33 cellular contexts compared by ENCODE assay signal in genomic region chr16:52071101-52071500, GRCh38.
"Had no signal": no experiment of that assay in that cellular context is flagged by ENCODE, and none has a peak within 500 bp of the region (broad histone marks: within the 10 kb centered on the region; RNA-seq: fewer than 3 reads in every experiment).

No MANE protein-coding gene starts in this region.

- H3K4me3 Mint-ChIP-seq: activated CD4-positive, alpha-beta T cell treated with anti-CD3 and anti-CD28 coated beads for 36 hours; activated CD8-positive, alpha-beta memory T cell treated with anti-CD3 and anti-CD28 coated beads, Interleukin-2, amount 10 ng/mL, durations not matched to agents 7 days and 5 days; activated CD8-positive, alpha-beta T cell treated with anti-CD3 and anti-CD28 coated beads, Interleukin-2, amount 10 ng/mL, durations not matched to agents 7 days and 5 days; activated naive CD4-positive, alpha-beta T cell treated with anti-CD3 and anti-CD28 coated beads for 36 hours; activated naive CD4-positive, alpha-beta T cell treated with anti-CD3 and anti-CD28 coated beads, Interleukin-2, amount 50 U/mL, for 24 hours; activated naive CD8-positive, alpha-beta T cell treated with anti-CD3 and anti-CD28 coated beads for 36 hours; activated naive CD8-positive, alpha-beta T cell treated with anti-CD3 and anti-CD28 coated beads, Interleukin-2, amount 50 U/mL, for 24 hours; activated T-helper 1 cell treated with anti-CD3 and anti-CD28 coated beads, Interleukin-12 subunit alpha, Interleukin-12 subunit beta, Interleukin-2, Interleukin-4 antibody, amounts not matched to agents 30 ng/mL and 10 ng/mL and 1 ng/mL, durations not matched to agents 14 hours and 24 hours and 36 hours; T-helper 17 cell; T-helper 2 cell treated with Interferon-gamma antibody and Interleukin-4, amounts not matched to agents 5 μg/mL and 100 μg/mL, for 36 hours had no signal

- DNase-seq: activated CD4-positive, alpha-beta T cell treated with anti-CD3 and anti-CD28 coated beads for 36 hours; activated CD4-positive, alpha-beta T cell treated with anti-CD3 and anti-CD28 coated beads, Interleukin-2, amount 50 U/mL, for 1 hour; activated CD4-positive, alpha-beta T cell treated with anti-CD3 and anti-CD28 coated beads, Interleukin-2, amount 50 U/mL, for 48 hours; activated CD4-positive, CD25-positive, alpha-beta regulatory T cell; activated CD4-positive, CD25-positive, alpha-beta regulatory T cell treated with anti-CD3 and anti-CD28 coated beads, Interleukin-2, amount 50 U/mL, for 72 hours; activated CD8-positive, alpha-beta memory T cell treated with anti-CD3 and anti-CD28 coated beads, Interleukin-2, amount 10 ng/mL, durations not matched to agents 7 days and 5 days; activated CD8-positive, alpha-beta memory T cell treated with anti-CD3 and anti-CD28 coated beads, Interleukin-2, amount 50 U/mL, for 4 hours; activated CD8-positive, alpha-beta T cell treated with anti-CD3 and anti-CD28 coated beads, Interleukin-2, amount 10 ng/mL, durations not matched to agents 7 days and 5 days; activated effector memory CD4-positive, alpha-beta T cell treated with anti-CD3 and anti-CD28 coated beads, Interleukin-2, amount 50 U/mL, for 16 hours; activated naive CD4-positive, alpha-beta T cell treated with anti-CD3 and anti-CD28 coated beads for 36 hours; activated naive CD8-positive, alpha-beta T cell treated with anti-CD3 and anti-CD28 coated beads for 36 hours; activated naive CD8-positive, alpha-beta T cell treated with anti-CD3 and anti-CD28 coated beads, Interleukin-2, amount 50 U/mL, for 24 hours; activated T-cell treated with anti-CD3 and anti-CD28 coated beads, Interleukin-2, amount 50 U/mL, for 1 hour; activated T-cell treated with anti-CD3 and anti-CD28 coated beads, Interleukin-2, amount 50 U/mL, for 48 hours; adrenal gland; amygdala; aorta; body of pancreas; central memory CD4-positive, alpha-beta T cell; cerebellar nuclear complex; colonic mucosa; effector CD8-positive, alpha-beta T cell; foreskin fibroblast; gastrocnemius medialis; heart right ventricle; T-helper 1 cell; T-helper 17 cell; T1000 had no signal

- H3K36me3 Mint-ChIP-seq: activated CD8-positive, alpha-beta memory T cell treated with anti-CD3 and anti-CD28 coated beads, Interleukin-2, amount 10 ng/mL, durations not matched to agents 7 days and 5 days; activated naive CD4-positive, alpha-beta T cell treated with anti-CD3 and anti-CD28 coated beads, Interleukin-2, amount 50 U/mL, for 24 hours; activated naive CD8-positive, alpha-beta T cell treated with anti-CD3 and anti-CD28 coated beads for 36 hours had no signal

- H3K27me3 ChIP-seq: adrenal gland, body of pancreas, colonic mucosa, gastrocnemius medialis had no signal

- H3K27ac Mint-ChIP-seq: activated CD4-positive, alpha-beta T cell treated with anti-CD3 and anti-CD28 coated beads for 36 hours; activated CD8-positive, alpha-beta memory T cell treated with anti-CD3 and anti-CD28 coated beads, Interleukin-2, amount 10 ng/mL, durations not matched to agents 7 days and 5 days; activated CD8-positive, alpha-beta T cell treated with anti-CD3 and anti-CD28 coated beads, Interleukin-2, amount 10 ng/mL, durations not matched to agents 7 days and 5 days; activated naive CD4-positive, alpha-beta T cell treated with anti-CD3 and anti-CD28 coated beads for 36 hours; activated naive CD4-positive, alpha-beta T cell treated with anti-CD3 and anti-CD28 coated beads, Interleukin-2, amount 50 U/mL, for 24 hours; activated naive CD8-positive, alpha-beta T cell treated with anti-CD3 and anti-CD28 coated beads for 36 hours; activated naive CD8-positive, alpha-beta T cell treated with anti-CD3 and anti-CD28 coated beads, Interleukin-2, amount 50 U/mL, for 24 hours; activated T-helper 1 cell treated with anti-CD3 and anti-CD28 coated beads, Interleukin-12 subunit alpha, Interleukin-12 subunit beta, Interleukin-2, Interleukin-4 antibody, amounts not matched to agents 30 ng/mL and 10 ng/mL and 1 ng/mL, durations not matched to agents 14 hours and 24 hours and 36 hours; activated T-helper 2 cell treated with anti-CD3 and anti-CD28 coated beads, Interferon-gamma antibody, Interleukin-2, Interleukin-4, amounts not matched to agents 10 μg/mL and 5 μg/mL and 100 μg/mL, durations not matched to agents 14 hours and 24 hours and 36 hours; T-helper 17 cell; T-helper 2 cell treated with Interferon-gamma antibody and Interleukin-4, amounts not matched to agents 5 μg/mL and 100 μg/mL, for 36 hours had no signal

- H3K27me3 Mint-ChIP-seq: activated CD4-positive, alpha-beta T cell treated with anti-CD3 and anti-CD28 coated beads for 36 hours; activated CD8-positive, alpha-beta memory T cell treated with anti-CD3 and anti-CD28 coated beads, Interleukin-2, amount 10 ng/mL, durations not matched to agents 7 days and 5 days; activated naive CD4-positive, alpha-beta T cell treated with anti-CD3 and anti-CD28 coated beads, Interleukin-2, amount 50 U/mL, for 24 hours; T-helper 17 cell had no signal

- H3K4me3 ChIP-seq: adrenal gland, body of pancreas, colonic mucosa, gastrocnemius medialis, heart right ventricle had no signal

- H3K9me3 ChIP-seq: adrenal gland, body of pancreas, colonic mucosa, gastrocnemius medialis, heart right ventricle had no signal

- H3K4me1 ChIP-seq: adrenal gland, colonic mucosa, gastrocnemius medialis had no signal

- H3K9me3 Mint-ChIP-seq: activated naive CD4-positive, alpha-beta T cell treated with anti-CD3 and anti-CD28 coated beads for 36 hours; activated naive CD8-positive, alpha-beta T cell treated with anti-CD3 and anti-CD28 coated beads for 36 hours; activated naive CD8-positive, alpha-beta T cell treated with anti-CD3 and anti-CD28 coated beads, Interleukin-2, amount 50 U/mL, for 24 hours had no signal

- H3K27ac ChIP-seq: adrenal gland, body of pancreas, colonic mucosa, epithelial cell of prostate, gastrocnemius medialis, heart right ventricle had no signal

- H3K4me1 Mint-ChIP-seq: activated CD4-positive, alpha-beta T cell treated with anti-CD3 and anti-CD28 coated beads for 36 hours; activated CD8-positive, alpha-beta memory T cell treated with anti-CD3 and anti-CD28 coated beads, Interleukin-2, amount 10 ng/mL, durations not matched to agents 7 days and 5 days; activated naive CD4-positive, alpha-beta T cell treated with anti-CD3 and anti-CD28 coated beads, Interleukin-2, amount 50 U/mL, for 24 hours; activated naive CD8-positive, alpha-beta T cell treated with anti-CD3 and anti-CD28 coated beads for 36 hours; activated naive CD8-positive, alpha-beta T cell treated with anti-CD3 and anti-CD28 coated beads, Interleukin-2, amount 50 U/mL, for 24 hours; T-helper 17 cell had no signal

- ATAC-seq: activated CD4-positive, alpha-beta T cell treated with anti-CD3 and anti-CD28 coated beads for 36 hours; activated CD8-positive, alpha-beta memory T cell treated with anti-CD3 and anti-CD28 coated beads, Interleukin-2, amount 10 ng/mL, durations not matched to agents 7 days and 5 days; activated CD8-positive, alpha-beta T cell treated with anti-CD3 and anti-CD28 coated beads, Interleukin-2, amount 10 ng/mL, durations not matched to agents 7 days and 5 days; activated naive CD8-positive, alpha-beta T cell treated with anti-CD3 and anti-CD28 coated beads, Interleukin-2, amount 50 U/mL, for 24 hours; body of pancreas; gastrocnemius medialis; heart right ventricle; T-helper 17 cell had no signal

- H3K36me3 ChIP-seq: adrenal gland, colonic mucosa, gastrocnemius medialis, heart right ventricle had no signal
